In the genomic region with DNA sequence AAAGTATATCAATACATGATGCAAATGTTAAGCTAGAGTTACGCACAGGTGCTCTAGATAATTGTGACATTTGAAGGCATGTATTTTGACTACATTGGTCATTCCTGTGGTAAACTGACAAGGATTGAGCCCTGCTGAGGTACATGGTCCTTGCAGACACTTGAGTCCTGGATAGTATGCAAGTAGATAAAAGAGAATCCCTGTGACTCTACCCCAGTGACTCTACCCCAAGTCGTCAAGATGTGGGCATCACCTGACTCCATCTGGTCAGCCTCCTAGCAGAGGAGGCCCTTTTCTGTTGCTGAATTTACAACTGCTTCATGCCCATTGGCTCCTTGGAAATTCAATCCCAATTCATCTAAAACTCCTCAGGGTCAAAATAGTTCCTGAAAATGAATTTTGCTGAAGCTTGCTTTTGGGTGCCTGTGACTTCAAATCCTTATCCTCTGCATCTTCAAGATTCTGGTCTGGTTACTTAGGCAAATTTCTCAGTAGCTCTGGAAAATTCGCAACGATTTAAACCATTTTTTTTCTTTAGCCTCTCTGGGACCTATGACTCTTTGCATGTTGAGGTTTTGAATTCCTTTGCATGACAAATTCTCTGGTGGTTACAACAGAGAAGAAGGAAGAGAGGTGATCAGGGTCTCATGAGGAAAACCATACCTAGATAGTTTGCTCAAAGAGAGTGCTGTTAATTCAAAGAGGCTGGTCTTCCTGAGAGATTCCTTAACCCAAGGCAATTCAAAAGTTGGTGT, we compare ENCODE assay signal across 24 cellular contexts.
DNase-seq lines count a peak whose midpoint lies in the region; TF ChIP-seq lines count a peak whose summit lies in the region.
"Had no signal": no experiment of that assay in that cellular context is flagged by ENCODE, and none has a peak within 500 bp of the region (broad histone marks: within the 10 kb centered on the region; RNA-seq: fewer than 3 reads in every experiment).

No MANE protein-coding gene starts in this region.

- intact Hi-C loops in Caco-2 (cut with micrococcal nuclease; ENCODE audit: unreplicated experiment): no loop called here

- H3K27me3 ChIP-seq in AG04450 (ENCODE audit: control insufficient read depth, insufficient read depth, low read length) (no peaks in the 10 kb centered on the region), BJ (ENCODE audit: control insufficient read depth, insufficient read depth, low read length) (no peaks in the 10 kb centered on the region), Caco-2 (replicated peaks; ENCODE audit: control insufficient read depth, insufficient read depth, low read length) (no peaks in the 10 kb centered on the region)
- H3K27me3 ChIP-seq: MG63, Peyer's patch had no signal

- CTCF ChIA-PET in AG04450 (lab: Charles Lee): no interaction called here
- CTCF ChIA-PET in BJ (lab: Yijun Ruan, JAX): no interaction called here
- CTCF ChIA-PET in Caco-2 (lab: Charles Lee): no interaction called here

- H3K9me3 Mint-ChIP-seq in Caco-2 (ENCODE audit: unreplicated experiment): no peaks in the 10 kb centered on the region
- H3K9me3 Mint-ChIP-seq: CD8-positive, alpha-beta T cell had no signal

- no peaks in the 10 kb centered on the region for H3K4me1 Mint-ChIP-seq in Caco-2 (ENCODE audit: low read depth, unreplicated experiment)

- no peaks in the 10 kb centered on the region for H3K36me3 Mint-ChIP-seq in Caco-2 (ENCODE audit: insufficient read depth, unreplicated experiment)
- H3K36me3 Mint-ChIP-seq: CD8-positive, alpha-beta T cell had no signal

- H3K4me3 Mint-ChIP-seq in Caco-2 (ENCODE audit: unreplicated experiment): no peak overlapping the region
- H3K4me3 Mint-ChIP-seq: CD8-positive, alpha-beta T cell; HFFc6 had no signal

- BruUV-seq in Caco-2 (replicated peaks; lab: Mats Ljungman, UMichigan): no TSS peak

- DNase-seq in AG04450 (ENCODE audit: low read depth, low spot score): no peak
- peak; percentile 46 for DNase-seq in BJ (ENCODE audit: low read depth)
- peak; percentile 38 for DNase-seq in NCI-H226
- peak; percentile 39 for DNase-seq in fibroblast of the aortic adventitia (ENCODE audit: low read depth)
- DNase-seq in DMS153 treated with DMSO at 0.1 percent for 48 hours (lab: John Stamatoyannopoulos, UW; ENCODE audit: unreplicated experiment): no peak
- no peak for DNase-seq in Caco-2
- no peak for DNase-seq in D341Med (ENCODE audit: low spot score)
- no peak for DNase-seq in NCI-H187 (lab: John Stamatoyannopoulos, UW)
- DNase-seq: C1 segment of cervical spinal cord; Calu3; CD8-positive, alpha-beta T cell; DMS53; H7; HFFc6; MG63; NCI-H1092; NCI-H1436 treated with DMSO at 0.1 percent for 48 hours; NCI-H2029; NCI-H345; NCI-H524; Peyer's patch; SJCRH30 had no signal

- H3K4me3 ChIP-seq in AG04450 (ENCODE audit: low read depth, low read length): no peak overlapping the region
- no peak overlapping the region for H3K4me3 ChIP-seq in BJ (ENCODE audit: low read depth, low read length)
- H3K4me3 ChIP-seq in fibroblast of the aortic adventitia (ENCODE audit: low read depth, low read length): no peak overlapping the region
- H3K4me3 ChIP-seq in Caco-2 (ENCODE audit: low read depth, low read length): no peak overlapping the region
- H3K4me3 ChIP-seq: GM12878, K562, MG63, Peyer's patch, SJCRH30 had no signal

- H3K27ac Mint-ChIP-seq in Caco-2 (ENCODE audit: unreplicated experiment): no peak overlapping the region
- H3K27ac Mint-ChIP-seq: CD8-positive, alpha-beta T cell; HFFc6 had no signal

- POLR2A ChIA-PET in AG04450 (lab: Yijun Ruan, JAX) (no interaction called here), BJ (lab: Charles Lee) (no interaction called here), Caco-2 (lab: Charles Lee) (no interaction called here)

- no peaks in the 10 kb centered on the region for H3K4me1 ChIP-seq in Caco-2
- H3K4me1 ChIP-seq: Peyer's patch, SJCRH30 had no signal

- no peaks in the 10 kb centered on the region for H3K27me3 Mint-ChIP-seq in Caco-2 (ENCODE audit: insufficient read depth, unreplicated experiment)

- H3K27ac ChIP-seq in AG04450 (ENCODE audit: low read depth, low read length): peak overlapping the region; percentile 49
- H3K27ac ChIP-seq: Peyer's patch, SJCRH30 had no signal

- H3K9me3 ChIP-seq in AG04450 (ENCODE audit: control insufficient read depth, insufficient read depth, low read length): peaks cover 3% of the 10 kb centered on the region; the same call in 1 of the 2 replicates
- H3K9me3 ChIP-seq in Caco-2: peaks cover 4% of the 10 kb centered on the region; the same call in 1 of the 2 replicates
- H3K9me3 ChIP-seq: Peyer's patch, SJCRH30 had no signal

- no peak for TF ChIP-seq CTCF in AG04450 (IDR thresholded peaks at IDR 0.05; ENCODE audit: low read depth, low read length)
- TF ChIP-seq CTCF in BJ (IDR thresholded peaks at IDR 0.05; ENCODE audit: insufficient read depth, low read depth, low read length): no peak
- no peak for TF ChIP-seq CTCF in fibroblast of the aortic adventitia (IDR thresholded peaks at IDR 0.05; ENCODE audit: insufficient read depth, low read length)
- no peak for TF ChIP-seq CTCF in Caco-2 (IDR thresholded peaks at IDR 0.05; ENCODE audit: insufficient read depth in 1 of 2, low read depth in 1 of 2, low read length in 1 of 2, severe bottlenecking in 1 of 2, unreplicated experiment in 1 of 2)

- H3K36me3 ChIP-seq in BJ (ENCODE audit: control insufficient read depth, insufficient read depth, low read length) (no peaks in the 10 kb centered on the region), Caco-2 (ENCODE audit: control insufficient read depth, insufficient read depth, low read length) (no peaks in the 10 kb centered on the region)
- H3K36me3 ChIP-seq: MG63, Peyer's patch, SJCRH30 had no signal

Comparison
In these comparisons a context has a peak if more than half of its experiments do, and no peak if none do; other contexts are left out.
1. DNase-seq: peak in BJ (single experiment), NCI-H226 (single experiment) and fibroblast of the aortic adventitia (single experiment); none in AG04450 (single experiment), DMS153 treated with DMSO at 0.1 percent for 48 hours (single experiment), Caco-2 (0 of 2), D341Med (single experiment) and NCI-H187 (0 of 2).